In the genomic region with DNA sequence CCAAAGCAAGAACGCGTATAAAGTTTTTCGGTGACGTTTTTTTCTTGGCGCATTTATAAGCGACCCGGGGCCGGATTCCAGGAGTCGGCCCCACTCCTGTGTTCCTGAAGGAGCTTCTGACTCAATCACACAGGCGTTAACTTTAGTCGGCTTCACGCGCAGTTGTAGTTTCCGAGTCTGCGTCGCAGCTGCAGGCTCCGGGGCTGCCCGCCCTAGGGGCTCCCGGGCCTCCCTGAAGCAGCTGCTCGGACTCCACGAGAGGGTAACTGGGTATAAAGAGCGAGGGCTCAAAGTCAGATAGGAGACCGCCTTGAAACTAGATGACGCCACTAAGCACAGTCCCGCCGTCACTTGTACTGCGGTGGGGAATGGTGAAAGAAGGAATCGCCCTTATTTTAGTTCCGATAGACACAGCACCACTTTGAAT, we compare ENCODE assay signal across 8 cellular contexts. TPM values are rescaled to one million over a fixed set of nuclear protein-coding genes. Genes with fewer than 3 reads are reported as not detected.
DNase-seq lines count a peak whose midpoint lies in the region; ATAC-seq, FAIRE-seq and TF ChIP-seq lines count a peak whose summit lies in the region.

No MANE protein-coding gene starts in this region.

- peak overlapping the region; percentile 95 for H3K27ac Mint-ChIP-seq in stimulated activated effector memory CD8-positive, alpha-beta T cell treated with anti-CD3 and anti-CD28 coated beads, Interleukin-12 subunit alpha, Interleukin-12 subunit beta, amount 100 ng/mL, for 72 hours

- H3K4me1 ChIP-seq in A549 (peaks cover 13% of the 10 kb centered on the region; the same call in 2 of the 3 replicates), HepG2 (ENCODE audit: insufficient read depth, low read length) (peaks cover 42% of the 10 kb centered on the region)

- TF ChIP-seq POLR2A in A549 (IDR thresholded peaks at IDR 0.05; ENCODE audit: low read length) = no peak
- peak in 1 of 2 experiments; percentile 73; a peak in 2 of 4 replicates for TF ChIP-seq POLR2A in HepG2 (IDR thresholded peaks at IDR 0.05; ENCODE audit: insufficient read depth in 1 of 2, low read depth in 2 of 2, low read length in 2 of 2)

- in situ Hi-C loops in HepG2 (cut with HindIII; ENCODE audit: extremely low pct_ligation_motif_present, low pct_unique_long_range_greater_than_20kb) = no loop called here

- H3K4me2 ChIP-seq in A549 (peak overlapping the region; percentile 90), HepG2 (ENCODE audit: low read depth, low read length) (peak overlapping the region; percentile 98)

- H3K9me3 Mint-ChIP-seq in stimulated activated effector memory CD8-positive, alpha-beta T cell treated with anti-CD3 and anti-CD28 coated beads, Interleukin-12 subunit alpha, Interleukin-12 subunit beta, amount 100 ng/mL, for 72 hours = no peaks in the 10 kb centered on the region

- whole genome bisulfite sequencing in A549 (ENCODE audit: missing lambda C conversion rate) = 76% methylated on average over 27 of the region's 29 CpGs
- under 1% methylated on average over 29 of the region's 29 CpGs for WGBS in HepG2 (ENCODE audit: low lambda C conversion rate)

- BruUV-seq in HepG2 (replicated peaks; lab: Mats Ljungman, UMichigan) = TSS peak; percentile 95

- FAIRE-seq in A549 (lab: Jason Lieb, UNC) (no peak), HepG2 (lab: Jason Lieb, UNC) (no peak)

- no peak for TF ChIP-seq EP300 in A549 (IDR thresholded peaks at IDR 0.05)
- no peak for TF ChIP-seq EP300 in HepG2 (IDR thresholded peaks at IDR 0.05; ENCODE audit: low read depth in 2 of 2, low read length in 2 of 2)
- TF ChIP-seq EP300 in HepG2 (CRISPR knock-in tag; IDR thresholded peaks at IDR 0.05; ENCODE audit: borderline replicate concordance) = no peak

- peak overlapping the region; percentile 97 for H3K9ac ChIP-seq in HepG2 (ENCODE audit: insufficient read depth, low read depth, low read length)

- H3K36me3 Mint-ChIP-seq in stimulated activated effector memory CD8-positive, alpha-beta T cell treated with anti-CD3 and anti-CD28 coated beads, Interleukin-12 subunit alpha, Interleukin-12 subunit beta, amount 100 ng/mL, for 72 hours = peaks cover 37% of the 10 kb centered on the region

- no peak for TF ChIP-seq RAD21 in A549 (conservative IDR thresholded peaks at IDR 0.05 in 1 of 2, IDR thresholded peaks at IDR 0.05 in 1 of 2)
- TF ChIP-seq RAD21 in HepG2 (CRISPR knock-in tag; IDR thresholded peaks at IDR 0.05) = no peak

- H3K36me3 ChIP-seq in HepG2 (replicated peaks in 1 of 2; ENCODE audit: control insufficient read depth in 1 of 2, insufficient read depth in 2 of 2, low read length in 2 of 2) = peaks cover 3 to 10% of the 10 kb centered on the region in 2 experiments; a peak in 3 of 5 replicates

- CTCF ChIA-PET in A549 (lab: Yijun Ruan, JAX) = no interaction called here
- CTCF ChIA-PET in HepG2 (lab: Yijun Ruan, JAX; ENCODE audit: low intra/inter-chr PET ratio, low total read pairs) = no interaction called here

- DNase-seq in A549 (ENCODE audit: low read depth in 1 of 2, low spot score in 1 of 2) = no peak
- peak; percentile 75 for DNase-seq in HT-29 (ENCODE audit: low spot score)
- peak; percentile 77 for DNase-seq in cerebellar cortex (ENCODE audit: low spot score)
- DNase-seq in HepG2 (ENCODE audit: low spot score) = peak; percentile 54
- DNase-seq in stimulated activated effector memory CD8-positive, alpha-beta T cell treated with anti-CD3 and anti-CD28 coated beads, Interleukin-12 subunit alpha, Interleukin-12 subunit beta, amount 100 ng/mL, for 72 hours (ENCODE audit: low spot score in 2 of 2) = peak in 1 of 2 donors; percentile 83
- DNase-seq in NCI-H1417 (lab: John Stamatoyannopoulos, UW) = no peak

- H3K27ac ChIP-seq in A549 (peak overlapping the region; percentile 73 to 93), HepG2 (ENCODE audit: extremely low read length, insufficient read depth, low read length) (peak overlapping the region; percentile 100)

- peak overlapping the region; percentile 72 for H3K4me3 ChIP-seq in A549
- peak overlapping the region; percentile 57 for H3K4me3 ChIP-seq in WI38 (ENCODE audit: low read depth, low read length)
- H3K4me3 ChIP-seq in HepG2 (replicated peaks in 1 of 3; ENCODE audit: insufficient read depth in 1 of 3, low read depth in 2 of 3, low read length in 3 of 3) = peak overlapping the region; percentile 66 to 92 (median 78)

- H3K9me3 ChIP-seq in A549 (no peaks in the 10 kb centered on the region), HepG2 (ENCODE audit: low read length) (no peaks in the 10 kb centered on the region)

- TF ChIP-seq CTCF in A549 (IDR thresholded peaks at IDR 0.05) = no peak
- TF ChIP-seq CTCF in WI38 (IDR thresholded peaks at IDR 0.05; ENCODE audit: low read depth, low read length) = no peak
- TF ChIP-seq CTCF in HepG2 (CRISPR knock-in tag; IDR thresholded peaks at IDR 0.05) = no peak

- peak overlapping the region; percentile 95 for H3K4me3 Mint-ChIP-seq in stimulated activated effector memory CD8-positive, alpha-beta T cell treated with anti-CD3 and anti-CD28 coated beads, Interleukin-12 subunit alpha, Interleukin-12 subunit beta, amount 100 ng/mL, for 72 hours

- ATAC-seq in A549 (no peak), GM19035 (IDR thresholded peaks at IDR 0.05; ENCODE audit: unreplicated experiment) (peak; percentile 13), HepG2 (peak; percentile 15)
- peak; percentile 33 for ATAC-seq in stimulated activated effector memory CD8-positive, alpha-beta T cell treated with anti-CD3 and anti-CD28 coated beads, Interleukin-12 subunit alpha, Interleukin-12 subunit beta, amount 100 ng/mL, for 72 hours

- no peaks in the 10 kb centered on the region; a peak in 1 of 5 replicates for H3K27me3 ChIP-seq in HepG2 (ENCODE audit: control insufficient read depth in 1 of 2, insufficient read depth in 2 of 2, low read length in 2 of 2)

- peaks cover 11% of the 10 kb centered on the region for H3K4me1 Mint-ChIP-seq in stimulated activated effector memory CD8-positive, alpha-beta T cell treated with anti-CD3 and anti-CD28 coated beads, Interleukin-12 subunit alpha, Interleukin-12 subunit beta, amount 100 ng/mL, for 72 hours

- peaks cover 26% of the 10 kb centered on the region for H4K20me1 ChIP-seq in HepG2 (ENCODE audit: insufficient read depth, low read length)

- H2AFZ ChIP-seq in HepG2 (ENCODE audit: low read length) = no peak overlapping the region

- POLR2A ChIA-PET in A549 (lab: Yijun Ruan, JAX) (no interaction called here), HepG2 (lab: Yijun Ruan, JAX) (interaction anchor here (0.6 to 7.1 kb wide), 14 partner anchors 8 to 182 kb away, joined by 3 to 113 read pairs (median 4); a partner anchor contains a TSS)

- H3K79me2 ChIP-seq in HepG2 (ENCODE audit: insufficient read depth, low read length) = peaks cover 37% of the 10 kb centered on the region

- intact Hi-C loops in HepG2 (cut with micrococcal nuclease; ENCODE audit: unreplicated experiment) = no loop called here

RNA-seq across cellular contexts. Expression of a gene that starts 0.8 kb away (rescaled TPM):
- polyA plus RNA-seq in A549 (2011; rRNA removed) (3.3 and 3.5 TPM in 2 replicates), A549 (2017; fragmentation: RNase III; extraction: RNeasy Plus Mini Kit Qiagen cat#74134 plus additional on column Dnase treatment) (9.2 to 10.5 TPM (median 10.2 TPM) in 3 replicates), HepG2 (2011; rRNA removed) (14.8 and 19.9 TPM in 2 replicates)
- polyA plus RNA-seq in A549 (2012; cell fraction: cytosol; rRNA removed) = 9.3 and 12.1 TPM in 2 replicates
- 24.8 and 37.6 TPM in 2 replicates for polyA plus RNA-seq in A549 (2012; cell fraction: nucleus; rRNA removed)
- 4.0 and 5.0 TPM in 2 replicates for polyA minus RNA-seq in A549 (2011; rRNA and poly(A)+ RNA removed)
- total RNA-seq in HT-29 (2014; rRNA removed; shearing (Covaris generic)) = 52.0 and 52.1 TPM in 2 replicates
- total RNA-seq in HepG2 (2016; rRNA removed; fragmentation: Illumina TruSeq; extraction: Trizol) = 20.9 and 25.0 TPM in 2 replicates
- total RNA-seq in HepG2 (2016; cell fraction: cytosol; rRNA removed; fragmentation: Illumina TruSeq; extraction: Trizol; ENCODE audit: low read depth) = 4.1 and 5.1 TPM in 2 replicates
- 16.6 and 24.3 TPM in 2 replicates for total RNA-seq in HepG2 (2016; cell fraction: insoluble cytoplasmic fraction; rRNA removed; fragmentation: Illumina TruSeq; extraction: Trizol)
- 11.5 and 11.6 TPM in 2 replicates for total RNA-seq in HepG2 (2016; cell fraction: membrane; rRNA removed; fragmentation: Illumina TruSeq; extraction: Trizol)
- 22.1 and 26.1 TPM in 2 replicates for total RNA-seq in HepG2 (2016; cell fraction: nucleus; rRNA removed; fragmentation: Illumina TruSeq; extraction: Trizol)
- polyA plus RNA-seq in HepG2 (2011; cell fraction: cytosol; rRNA removed) = 10.9 and 14.4 TPM in 2 replicates
- polyA plus RNA-seq in HepG2 (2011; cell fraction: nucleus; rRNA removed) = 95.0 and 99.0 TPM in 2 replicates
- 13.7 and 34.6 TPM in 2 replicates for polyA plus RNA-seq in HepG2 (2012)
- polyA plus RNA-seq in HepG2 (2016; cell fraction: cytosol; fragmentation: Illumina TruSeq; extraction: Trizol; ENCODE audit: low read depth) = 2.2 and 2.8 TPM in 2 replicates
- 14.0 and 18.0 TPM in 2 replicates for polyA plus RNA-seq in HepG2 (2016; cell fraction: insoluble cytoplasmic fraction; fragmentation: Illumina TruSeq; extraction: Trizol; ENCODE audit: low read depth)
- polyA plus RNA-seq in HepG2 (2016; cell fraction: membrane; fragmentation: Illumina TruSeq; extraction: Trizol; ENCODE audit: low read depth) = 4.8 and 5.2 TPM in 2 replicates
- 41.5 and 42.6 TPM in 2 replicates for polyA plus RNA-seq in HepG2 (2016; cell fraction: nucleus; fragmentation: Illumina TruSeq; extraction: Trizol; ENCODE audit: insufficient read depth, low read depth)
- 28.3 and 69.9 TPM in 2 replicates for polyA minus RNA-seq in HepG2 (2011; rRNA and poly(A)+ RNA removed; ENCODE audit: low replicate concordance)
- polyA minus RNA-seq in HepG2 (2011; cell fraction: cytosol; rRNA and poly(A)+ RNA removed) = 21.0 and 26.5 TPM in 2 replicates
- 34.2 and 40.8 TPM in 2 replicates for polyA minus RNA-seq in HepG2 (2011; cell fraction: nucleus; rRNA and poly(A)+ RNA removed)

RNA-seq across cellular contexts. Expression of a gene that starts 10.1 kb away (rescaled TPM):
- 4.3 TPM in 2 replicates for polyA plus RNA-seq in A549 (2011; rRNA removed)
- polyA plus RNA-seq in A549 (2012; cell fraction: cytosol; rRNA removed) = 3.1 and 3.7 TPM in 2 replicates
- 4.6 and 5.5 TPM in 2 replicates for polyA plus RNA-seq in A549 (2012; cell fraction: nucleus; rRNA removed)
- 8.9 to 10.5 TPM (median 10.4 TPM) in 3 replicates for polyA plus RNA-seq in A549 (2017; fragmentation: RNase III; extraction: RNeasy Plus Mini Kit Qiagen cat#74134 plus additional on column Dnase treatment)
- polyA minus RNA-seq in A549 (2011; rRNA and poly(A)+ RNA removed) = 3.9 and 4.2 TPM in 2 replicates
- total RNA-seq in HT-29 (2014; rRNA removed; shearing (Covaris generic)) = 8.8 and 11.5 TPM in 2 replicates
- 7.4 and 8.4 TPM in 2 replicates for total RNA-seq in HepG2 (2016; rRNA removed; fragmentation: Illumina TruSeq; extraction: Trizol)
- 1.8 TPM in 2 replicates for total RNA-seq in HepG2 (2016; cell fraction: cytosol; rRNA removed; fragmentation: Illumina TruSeq; extraction: Trizol; ENCODE audit: low read depth)
- total RNA-seq in HepG2 (2016; cell fraction: insoluble cytoplasmic fraction; rRNA removed; fragmentation: Illumina TruSeq; extraction: Trizol) = 7.7 and 8.2 TPM in 2 replicates
- 5.3 and 5.8 TPM in 2 replicates for total RNA-seq in HepG2 (2016; cell fraction: membrane; rRNA removed; fragmentation: Illumina TruSeq; extraction: Trizol)
- total RNA-seq in HepG2 (2016; cell fraction: nucleus; rRNA removed; fragmentation: Illumina TruSeq; extraction: Trizol) = 8.5 and 10.6 TPM in 2 replicates
- 4.7 and 6.1 TPM in 2 replicates for polyA plus RNA-seq in HepG2 (2011; rRNA removed)
- 3.7 and 4.9 TPM in 2 replicates for polyA plus RNA-seq in HepG2 (2011; cell fraction: cytosol; rRNA removed)
- polyA plus RNA-seq in HepG2 (2011; cell fraction: nucleus; rRNA removed) = 9.9 and 12.6 TPM in 2 replicates
- 15.6 and 16.1 TPM in 2 replicates for polyA plus RNA-seq in HepG2 (2012)
- 0.83 and 0.97 TPM in 2 replicates for polyA plus RNA-seq in HepG2 (2016; cell fraction: cytosol; fragmentation: Illumina TruSeq; extraction: Trizol; ENCODE audit: low read depth)
- 9.5 and 10.6 TPM in 2 replicates for polyA plus RNA-seq in HepG2 (2016; cell fraction: insoluble cytoplasmic fraction; fragmentation: Illumina TruSeq; extraction: Trizol; ENCODE audit: low read depth)
- polyA plus RNA-seq in HepG2 (2016; cell fraction: membrane; fragmentation: Illumina TruSeq; extraction: Trizol; ENCODE audit: low read depth) = 2.9 and 3.0 TPM in 2 replicates
- polyA plus RNA-seq in HepG2 (2016; cell fraction: nucleus; fragmentation: Illumina TruSeq; extraction: Trizol; ENCODE audit: insufficient read depth, low read depth) = 19.2 and 19.9 TPM in 2 replicates
- 2.6 and 5.3 TPM in 2 replicates for polyA minus RNA-seq in HepG2 (2011; rRNA and poly(A)+ RNA removed; ENCODE audit: low replicate concordance)
- polyA minus RNA-seq in HepG2 (2011; cell fraction: cytosol; rRNA and poly(A)+ RNA removed) = 4.9 and 7.5 TPM in 2 replicates
- 4.2 and 4.7 TPM in 2 replicates for polyA minus RNA-seq in HepG2 (2011; cell fraction: nucleus; rRNA and poly(A)+ RNA removed)

RNA-seq across cellular contexts. Expression of a gene that starts 21.2 kb away (rescaled TPM):
- polyA plus RNA-seq in A549 (2011; rRNA removed) = 6.5 and 7.2 TPM in 2 replicates
- polyA plus RNA-seq in A549 (2012; cell fraction: cytosol; rRNA removed) = 11.4 and 14.1 TPM in 2 replicates
- 21.8 and 29.0 TPM in 2 replicates for polyA plus RNA-seq in A549 (2012; cell fraction: nucleus; rRNA removed)
- polyA plus RNA-seq in A549 (2017; fragmentation: RNase III; extraction: RNeasy Plus Mini Kit Qiagen cat#74134 plus additional on column Dnase treatment) = 10.8 to 12.5 TPM (median 12.0 TPM) in 3 replicates
- polyA minus RNA-seq in A549 (2011; rRNA and poly(A)+ RNA removed) = 7.2 and 8.9 TPM in 2 replicates
- total RNA-seq in HT-29 (2014; rRNA removed; shearing (Covaris generic)) = 19.6 and 22.7 TPM in 2 replicates
- 14.9 and 15.0 TPM in 2 replicates for total RNA-seq in HepG2 (2016; rRNA removed; fragmentation: Illumina TruSeq; extraction: Trizol)
- total RNA-seq in HepG2 (2016; cell fraction: cytosol; rRNA removed; fragmentation: Illumina TruSeq; extraction: Trizol; ENCODE audit: low read depth) = 9.0 and 9.7 TPM in 2 replicates
- total RNA-seq in HepG2 (2016; cell fraction: insoluble cytoplasmic fraction; rRNA removed; fragmentation: Illumina TruSeq; extraction: Trizol) = 15.7 and 15.9 TPM in 2 replicates
- total RNA-seq in HepG2 (2016; cell fraction: membrane; rRNA removed; fragmentation: Illumina TruSeq; extraction: Trizol) = 12.2 and 13.1 TPM in 2 replicates
- 12.6 and 13.1 TPM in 2 replicates for total RNA-seq in HepG2 (2016; cell fraction: nucleus; rRNA removed; fragmentation: Illumina TruSeq; extraction: Trizol)
- 10.3 and 12.1 TPM in 2 replicates for polyA plus RNA-seq in HepG2 (2011; rRNA removed)
- 7.0 and 10.7 TPM in 2 replicates for polyA plus RNA-seq in HepG2 (2011; cell fraction: cytosol; rRNA removed)
- 24.3 and 30.1 TPM in 2 replicates for polyA plus RNA-seq in HepG2 (2011; cell fraction: nucleus; rRNA removed)
- polyA plus RNA-seq in HepG2 (2012) = 8.1 and 8.4 TPM in 2 replicates
- 4.4 and 4.8 TPM in 2 replicates for polyA plus RNA-seq in HepG2 (2016; cell fraction: cytosol; fragmentation: Illumina TruSeq; extraction: Trizol; ENCODE audit: low read depth)
- 11.7 and 12.3 TPM in 2 replicates for polyA plus RNA-seq in HepG2 (2016; cell fraction: insoluble cytoplasmic fraction; fragmentation: Illumina TruSeq; extraction: Trizol; ENCODE audit: low read depth)
- polyA plus RNA-seq in HepG2 (2016; cell fraction: membrane; fragmentation: Illumina TruSeq; extraction: Trizol; ENCODE audit: low read depth) = 5.1 and 6.0 TPM in 2 replicates
- 24.7 and 27.0 TPM in 2 replicates for polyA plus RNA-seq in HepG2 (2016; cell fraction: nucleus; fragmentation: Illumina TruSeq; extraction: Trizol; ENCODE audit: insufficient read depth, low read depth)
- polyA minus RNA-seq in HepG2 (2011; rRNA and poly(A)+ RNA removed; ENCODE audit: low replicate concordance) = 17.1 and 18.0 TPM in 2 replicates
- polyA minus RNA-seq in HepG2 (2011; cell fraction: cytosol; rRNA and poly(A)+ RNA removed) = 3.2 and 4.4 TPM in 2 replicates
- polyA minus RNA-seq in HepG2 (2011; cell fraction: nucleus; rRNA and poly(A)+ RNA removed) = 8.4 and 9.4 TPM in 2 replicates

RNA-seq across cellular contexts. Expression of a gene that starts 23.6 kb away (rescaled TPM):
- polyA plus RNA-seq in A549 (2011; rRNA removed) (5.8 and 8.0 TPM in 2 replicates), A549 (2017; fragmentation: RNase III; extraction: RNeasy Plus Mini Kit Qiagen cat#74134 plus additional on column Dnase treatment) (11.3 to 13.4 TPM (median 13.1 TPM) in 3 replicates), HepG2 (2011; rRNA removed) (13.0 and 18.1 TPM in 2 replicates)
- 17.6 and 18.9 TPM in 2 replicates for polyA plus RNA-seq in A549 (2012; cell fraction: cytosol; rRNA removed)
- 40.3 and 64.8 TPM in 2 replicates for polyA plus RNA-seq in A549 (2012; cell fraction: nucleus; rRNA removed)
- polyA minus RNA-seq in A549 (2011; rRNA and poly(A)+ RNA removed) = 14.7 and 21.1 TPM in 2 replicates
- 28.5 and 37.2 TPM in 2 replicates for total RNA-seq in HT-29 (2014; rRNA removed; shearing (Covaris generic))
- 13.8 and 17.1 TPM in 2 replicates for total RNA-seq in HepG2 (2016; rRNA removed; fragmentation: Illumina TruSeq; extraction: Trizol)
- total RNA-seq in HepG2 (2016; cell fraction: cytosol; rRNA removed; fragmentation: Illumina TruSeq; extraction: Trizol; ENCODE audit: low read depth) = 5.0 and 5.2 TPM in 2 replicates
- total RNA-seq in HepG2 (2016; cell fraction: insoluble cytoplasmic fraction; rRNA removed; fragmentation: Illumina TruSeq; extraction: Trizol) = 8.3 and 21.5 TPM in 2 replicates
- total RNA-seq in HepG2 (2016; cell fraction: membrane; rRNA removed; fragmentation: Illumina TruSeq; extraction: Trizol) = 5.7 and 8.8 TPM in 2 replicates
- total RNA-seq in HepG2 (2016; cell fraction: nucleus; rRNA removed; fragmentation: Illumina TruSeq; extraction: Trizol) = 17.3 and 20.3 TPM in 2 replicates
- polyA plus RNA-seq in HepG2 (2011; cell fraction: cytosol; rRNA removed) = 10.2 and 13.3 TPM in 2 replicates
- polyA plus RNA-seq in HepG2 (2011; cell fraction: nucleus; rRNA removed) = 62.4 and 69.3 TPM in 2 replicates
- polyA plus RNA-seq in HepG2 (2012) = 9.9 and 13.5 TPM in 2 replicates
- polyA plus RNA-seq in HepG2 (2016; cell fraction: cytosol; fragmentation: Illumina TruSeq; extraction: Trizol; ENCODE audit: low read depth) = 3.7 and 4.2 TPM in 2 replicates
- polyA plus RNA-seq in HepG2 (2016; cell fraction: insoluble cytoplasmic fraction; fragmentation: Illumina TruSeq; extraction: Trizol; ENCODE audit: low read depth) = 7.6 TPM in 2 replicates
- polyA plus RNA-seq in HepG2 (2016; cell fraction: membrane; fragmentation: Illumina TruSeq; extraction: Trizol; ENCODE audit: low read depth) = 5.0 and 5.6 TPM in 2 replicates
- 44.7 and 51.5 TPM in 2 replicates for polyA plus RNA-seq in HepG2 (2016; cell fraction: nucleus; fragmentation: Illumina TruSeq; extraction: Trizol; ENCODE audit: insufficient read depth, low read depth)
- polyA minus RNA-seq in HepG2 (2011; rRNA and poly(A)+ RNA removed; ENCODE audit: low replicate concordance) = 30.6 and 46.1 TPM in 2 replicates
- 4.3 and 8.8 TPM in 2 replicates for polyA minus RNA-seq in HepG2 (2011; cell fraction: cytosol; rRNA and poly(A)+ RNA removed)
- polyA minus RNA-seq in HepG2 (2011; cell fraction: nucleus; rRNA and poly(A)+ RNA removed) = 18.5 and 19.6 TPM in 2 replicates

RNA-seq across cellular contexts. Expression of a gene that starts 48.3 kb away (rescaled TPM):
- polyA plus RNA-seq in A549 (2011; rRNA removed) (not detected in 2 replicates), A549 (2017; fragmentation: RNase III; extraction: RNeasy Plus Mini Kit Qiagen cat#74134 plus additional on column Dnase treatment) (0.04 TPM in 1 of 3 replicates, not detected in the others), HepG2 (2011; rRNA removed) (1.6 and 1.9 TPM in 2 replicates)
- polyA plus RNA-seq in A549 (2012; cell fraction: cytosol; rRNA removed) = 0.03 TPM in 1 of 2 replicates, not detected in the other
- 0.02 and 0.07 TPM in 2 replicates for polyA plus RNA-seq in A549 (2012; cell fraction: nucleus; rRNA removed)
- not detected in 2 replicates for polyA minus RNA-seq in A549 (2011; rRNA and poly(A)+ RNA removed)
- not detected in 2 replicates for total RNA-seq in HT-29 (2014; rRNA removed; shearing (Covaris generic))
- 0.98 and 1.4 TPM in 2 replicates for total RNA-seq in HepG2 (2016; rRNA removed; fragmentation: Illumina TruSeq; extraction: Trizol)
- total RNA-seq in HepG2 (2016; cell fraction: cytosol; rRNA removed; fragmentation: Illumina TruSeq; extraction: Trizol; ENCODE audit: low read depth) = 0.26 and 0.30 TPM in 2 replicates
- total RNA-seq in HepG2 (2016; cell fraction: insoluble cytoplasmic fraction; rRNA removed; fragmentation: Illumina TruSeq; extraction: Trizol) = 1.4 and 1.7 TPM in 2 replicates
- total RNA-seq in HepG2 (2016; cell fraction: membrane; rRNA removed; fragmentation: Illumina TruSeq; extraction: Trizol) = 1.1 and 2.0 TPM in 2 replicates
- 1.1 TPM in 2 replicates for total RNA-seq in HepG2 (2016; cell fraction: nucleus; rRNA removed; fragmentation: Illumina TruSeq; extraction: Trizol)
- 1.8 and 2.4 TPM in 2 replicates for polyA plus RNA-seq in HepG2 (2011; cell fraction: cytosol; rRNA removed)
- 0.93 and 1.9 TPM in 2 replicates for polyA plus RNA-seq in HepG2 (2011; cell fraction: nucleus; rRNA removed)
- polyA plus RNA-seq in HepG2 (2012) = 0.30 and 0.32 TPM in 2 replicates
- polyA plus RNA-seq in HepG2 (2016; cell fraction: cytosol; fragmentation: Illumina TruSeq; extraction: Trizol; ENCODE audit: low read depth) = 0.71 and 0.72 TPM in 2 replicates
- polyA plus RNA-seq in HepG2 (2016; cell fraction: insoluble cytoplasmic fraction; fragmentation: Illumina TruSeq; extraction: Trizol; ENCODE audit: low read depth) = 0.81 and 1.2 TPM in 2 replicates
- polyA plus RNA-seq in HepG2 (2016; cell fraction: membrane; fragmentation: Illumina TruSeq; extraction: Trizol; ENCODE audit: low read depth) = 1.2 TPM in 2 replicates
- polyA plus RNA-seq in HepG2 (2016; cell fraction: nucleus; fragmentation: Illumina TruSeq; extraction: Trizol; ENCODE audit: insufficient read depth, low read depth) = 1.9 and 2.5 TPM in 2 replicates
- polyA minus RNA-seq in HepG2 (2011; rRNA and poly(A)+ RNA removed; ENCODE audit: low replicate concordance) = 0.09 and 5.5 TPM in 2 replicates
- polyA minus RNA-seq in HepG2 (2011; cell fraction: cytosol; rRNA and poly(A)+ RNA removed) = 0.79 and 1.3 TPM in 2 replicates
- polyA minus RNA-seq in HepG2 (2011; cell fraction: nucleus; rRNA and poly(A)+ RNA removed) = 0.26 and 1.2 TPM in 2 replicates

Comparison
In these comparisons a context has a peak if more than half of its experiments do, and no peak if none do; other contexts are left out.
1. ATAC-seq: peak in GM19035 (single experiment), HepG2 (single experiment) and stimulated activated effector memory CD8-positive, alpha-beta T cell treated with anti-CD3 and anti-CD28 coated beads, Interleukin-12 subunit alpha, Interleukin-12 subunit beta, amount 100 ng/mL, for 72 hours (single experiment); none in A549 (0 of 2).
2. DNase-seq: peak in HT-29 (single experiment), cerebellar cortex (single experiment) and HepG2 (single experiment); none in A549 (0 of 2) and NCI-H1417 (0 of 3).
3. Peak in every context shown above with its lines, with median percentiles within 50 percentile points of each other: H3K4me3 ChIP-seq.